In the genomic region with DNA sequence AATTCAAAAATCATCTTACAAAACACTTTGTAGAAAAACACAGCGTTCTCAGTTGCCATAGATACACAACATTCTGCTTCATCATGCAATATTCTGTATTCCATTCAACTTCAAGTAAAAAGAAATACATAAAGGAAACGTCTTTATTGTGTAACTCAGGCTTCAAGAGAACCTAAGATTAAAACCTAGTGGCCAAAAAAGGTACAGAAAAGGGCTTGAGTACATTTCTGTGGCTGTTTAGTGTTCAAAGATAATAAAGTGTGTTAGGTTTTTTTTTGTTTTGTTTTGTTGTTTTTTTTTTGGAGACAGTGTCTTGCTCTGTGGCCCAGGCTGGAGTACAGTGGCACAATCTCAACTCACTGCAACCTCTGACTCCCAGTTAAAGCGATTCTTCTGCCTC, we compare ENCODE assay signal across 23 cellular contexts.
DNase-seq lines count a peak whose midpoint lies in the region; ATAC-seq, FAIRE-seq and TF ChIP-seq lines count a peak whose summit lies in the region.
"Had no signal": no experiment of that assay in that cellular context is flagged by ENCODE, and none has a peak within 500 bp of the region (broad histone marks: within the 10 kb centered on the region; RNA-seq: fewer than 3 reads in every experiment).

No MANE protein-coding gene starts in this region.

- no peak overlapping the region for H3K9ac ChIP-seq in HepG2 (ENCODE audit: insufficient read depth, low read depth, low read length)

- ATAC-seq in HepG2 (no peak), right lobe of liver (no peak)
- ATAC-seq: body of pancreas, heart right ventricle had no signal

- no peak overlapping the region for H3K4me3 ChIP-seq in HepG2 (replicated peaks in 1 of 3; ENCODE audit: insufficient read depth in 1 of 3, low read depth in 2 of 3, low read length in 3 of 3)
- no peak overlapping the region for H3K4me3 ChIP-seq in right lobe of liver
- no peak overlapping the region for H3K4me3 ChIP-seq in NB4 (ENCODE audit: low read depth, low read length)
- H3K4me3 ChIP-seq in fibroblast of mammary gland (ENCODE audit: control insufficient read depth, low read depth, low read length), result no peak overlapping the region
- H3K4me3 ChIP-seq in breast epithelium, result no peak overlapping the region
- H3K4me3 ChIP-seq: body of pancreas, coronary artery, heart right ventricle, left ventricle myocardium inferior, spleen, uterus had no signal

- BruUV-seq in HepG2 (replicated peaks; lab: Mats Ljungman, UMichigan), result no TSS peak

- H3K79me2 ChIP-seq in HepG2 (ENCODE audit: insufficient read depth, low read length), result no peaks in the 10 kb centered on the region

- CTCF ChIA-PET in HepG2 (lab: Yijun Ruan, JAX; ENCODE audit: low intra/inter-chr PET ratio, low total read pairs), result no interaction called here

- intact Hi-C loops in HepG2 (cut with micrococcal nuclease; ENCODE audit: unreplicated experiment) (no loop called here), right lobe of liver (cut with DNase I) (no loop called here), breast epithelium (cut with DNase I; ENCODE audit: low total_unique reads) (no loop called here)

- no peak for DNase-seq in HepG2 (ENCODE audit: low spot score)
- no peak for DNase-seq in right lobe of liver
- peak; percentile 2 for DNase-seq in NB4 (ENCODE audit: low read depth)
- peak; percentile 6 for DNase-seq in fibroblast of mammary gland (ENCODE audit: low read depth)
- DNase-seq in middle frontal gyrus (ENCODE audit: extremely low spot score, low spot score), result no peak
- no peak for DNase-seq in activated T-cell treated with anti-CD3 and anti-CD28 coated beads for 4 hours
- DNase-seq in OCI-M2 (lab: John Stamatoyannopoulos, UW; ENCODE audit: unreplicated experiment), result no peak
- DNase-seq in breast epithelium (ENCODE audit: low spot score in 2 of 2), result no peak
- DNase-seq: activated CD4-positive, alpha-beta T cell treated with anti-CD3 and anti-CD28 coated beads, Interleukin-2, amount 50 U/mL, for 1 hour; body of pancreas; CD4-positive, CD25-positive, alpha-beta regulatory T cell; heart right ventricle; immature natural killer cell; Kasumi-1; left ventricle myocardium inferior; midbrain; NCI-H510A; NK-92 treated with Interleukin-12 subunit alpha and Interleukin-12 subunit beta, amount 100 ng/mL, for 24 hours; spleen; stimulated activated CD4-positive, alpha-beta T cell treated with anti-CD3 and anti-CD28 coated beads, Interleukin-4, amount 100 ng/mL, for 4 hours; T-helper 1 cell; uterus had no signal

- no peak overlapping the region for H2AFZ ChIP-seq in HepG2 (ENCODE audit: low read length)

- TF ChIP-seq RAD21 in HepG2 (CRISPR knock-in tag; IDR thresholded peaks at IDR 0.05), result no peak

- H3K4me1 ChIP-seq in HepG2 (ENCODE audit: insufficient read depth, low read length), result no peaks in the 10 kb centered on the region
- no peaks in the 10 kb centered on the region for H3K4me1 ChIP-seq in right lobe of liver
- H3K4me1 ChIP-seq in breast epithelium, result no peaks in the 10 kb centered on the region
- H3K4me1 ChIP-seq: body of pancreas, heart right ventricle, left ventricle myocardium inferior, spleen, uterus had no signal

- H3K36me3 ChIP-seq in HepG2 (replicated peaks in 1 of 2; ENCODE audit: control insufficient read depth in 1 of 2, insufficient read depth in 2 of 2, low read length in 2 of 2) (no peaks in the 10 kb centered on the region), right lobe of liver (no peaks in the 10 kb centered on the region), breast epithelium (no peaks in the 10 kb centered on the region)
- H3K36me3 ChIP-seq: heart right ventricle, left ventricle myocardium inferior, spleen, uterus had no signal

- no peaks in the 10 kb centered on the region for H3K27me3 ChIP-seq in HepG2 (ENCODE audit: control insufficient read depth in 1 of 2, insufficient read depth in 2 of 2, low read length in 2 of 2)
- no peaks in the 10 kb centered on the region for H3K27me3 ChIP-seq in right lobe of liver
- no peaks in the 10 kb centered on the region for H3K27me3 ChIP-seq in breast epithelium
- H3K27me3 ChIP-seq: body of pancreas, heart right ventricle, spleen, uterus had no signal

- no peak overlapping the region for H3K4me2 ChIP-seq in HepG2 (ENCODE audit: low read depth, low read length)

- no peaks in the 10 kb centered on the region for H4K20me1 ChIP-seq in HepG2 (ENCODE audit: insufficient read depth, low read length)

- no peak for TF ChIP-seq POLR2A in HepG2 (IDR thresholded peaks at IDR 0.05; ENCODE audit: insufficient read depth in 1 of 2, low read depth in 2 of 2, low read length in 2 of 2)
- no peak for TF ChIP-seq POLR2A in right lobe of liver (IDR thresholded peaks at IDR 0.05)
- no peak for TF ChIP-seq POLR2A in NB4 (IDR thresholded peaks at IDR 0.05; ENCODE audit: extremely low read depth, insufficient read length)
- TF ChIP-seq POLR2A in breast epithelium (IDR thresholded peaks at IDR 0.05), result no peak

- H3K27ac ChIP-seq in HepG2 (ENCODE audit: extremely low read length, insufficient read depth, low read length) (no peak overlapping the region), right lobe of liver (no peak overlapping the region), breast epithelium (no peak overlapping the region)
- H3K27ac ChIP-seq: body of pancreas, coronary artery, heart right ventricle, left ventricle myocardium inferior, spleen, uterus had no signal

- H3K9me3 ChIP-seq in HepG2 (ENCODE audit: low read length), result no peaks in the 10 kb centered on the region
- no peaks in the 10 kb centered on the region for H3K9me3 ChIP-seq in right lobe of liver
- no peaks in the 10 kb centered on the region for H3K9me3 ChIP-seq in breast epithelium
- H3K9me3 ChIP-seq: body of pancreas, uterus had no signal

- TF ChIP-seq CTCF in HepG2 (CRISPR knock-in tag; IDR thresholded peaks at IDR 0.05) (no peak), right lobe of liver (IDR thresholded peaks at IDR 0.05) (no peak), NB4 (IDR thresholded peaks at IDR 0.05; ENCODE audit: low read depth, low read length) (no peak), fibroblast of mammary gland (conservative IDR thresholded peaks at IDR 0.05; ENCODE audit: control insufficient read depth, insufficient read depth, low read depth, low read length) (peak; percentile 20), breast epithelium (IDR thresholded peaks at IDR 0.05) (no peak)

- POLR2A ChIA-PET in HepG2 (lab: Yijun Ruan, JAX), result no interaction called here

- WGBS in HepG2 (ENCODE audit: low lambda C conversion rate), result 12% methylated on average over 3 of the region's 3 CpGs
- WGBS in right lobe of liver (ENCODE audit: insufficient coverage, low coverage, low lambda C conversion rate, missing lambda C conversion rate), result 81% methylated on average over 3 of the region's 3 CpGs

- in situ Hi-C loops in HepG2 (cut with HindIII; ENCODE audit: extremely low pct_ligation_motif_present, low pct_unique_long_range_greater_than_20kb), result no loop called here

- TF ChIP-seq EP300 in HepG2 (IDR thresholded peaks at IDR 0.05; ENCODE audit: low read depth in 2 of 2, low read length in 2 of 2) (no peak), HepG2 (CRISPR knock-in tag; IDR thresholded peaks at IDR 0.05; ENCODE audit: borderline replicate concordance) (no peak)

- FAIRE-seq in HepG2 (lab: Jason Lieb, UNC), result peak; percentile 26

TF ChIP-seq in HepG2, 621 proteins besides CTCF, POLR2A, EP300 and RAD21:
- TF ChIP-seq ZNF260 (CRISPR knock-in tag; IDR thresholded peaks at IDR 0.05; ENCODE audit: borderline replicate concordance, low read depth), result no peak
- TF ChIP-seq ETV5 (CRISPR knock-in tag; IDR thresholded peaks at IDR 0.05; ENCODE audit: borderline replicate concordance), result no peak
- TF ChIP-seq SP4 (CRISPR knock-in tag; IDR thresholded peaks at IDR 0.05), result no peak
- no peak for TF ChIP-seq KLF6 (CRISPR knock-in tag; IDR thresholded peaks at IDR 0.05)
- TF ChIP-seq RARG (CRISPR knock-in tag; IDR thresholded peaks at IDR 0.05; ENCODE audit: low read depth), result no peak
TF ChIP-seq in HepG2: peak in this region for 0.

Comparison
In these comparisons a context has a peak if more than half of its experiments do, and no peak if none do; other contexts are left out.
1. DNase-seq: peak in NB4 (single experiment) and fibroblast of mammary gland (single experiment); none in HepG2 (single experiment), right lobe of liver (0 of 3), middle frontal gyrus (single experiment), activated T-cell treated with anti-CD3 and anti-CD28 coated beads for 4 hours (single experiment), OCI-M2 (single experiment) and breast epithelium (0 of 2).